Comparison of ENCODE assay signal across 11 cellular contexts in the genomic region with DNA sequence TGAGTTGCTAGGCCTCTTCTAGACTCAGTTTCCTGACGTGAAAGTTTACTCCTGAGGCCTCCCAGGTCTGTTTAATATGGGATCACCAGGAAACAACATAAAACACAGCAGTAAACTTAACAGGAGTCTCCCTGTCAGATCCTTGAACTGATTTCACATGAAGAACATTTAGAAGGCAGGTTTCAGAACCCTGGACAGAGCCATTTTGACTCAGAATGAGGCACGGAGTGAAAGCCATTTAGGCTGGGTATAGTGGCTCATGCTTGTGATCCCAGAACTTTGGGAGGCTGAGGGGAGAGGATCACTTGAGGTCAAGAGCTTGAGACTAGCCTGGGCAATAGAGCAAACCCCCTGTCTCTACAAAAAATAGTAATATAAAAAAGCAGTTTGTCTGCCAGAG.
DNase-seq lines count a peak whose midpoint lies in the region; ATAC-seq, FAIRE-seq and TF ChIP-seq lines count a peak whose summit lies in the region.
"Had no signal": no experiment of that assay in that cellular context is flagged by ENCODE, and none has a peak within 500 bp of the region (broad histone marks: within the 10 kb centered on the region; RNA-seq: fewer than 3 reads in every experiment).

No MANE protein-coding gene starts in this region.

- no peaks in the 10 kb centered on the region for H3K36me3 ChIP-seq in K562 (ENCODE audit: control insufficient read depth, insufficient read depth, low read length)
- H3K36me3 ChIP-seq in mesenchymal stem cell (ENCODE audit: control insufficient read depth in 1 of 2, insufficient read depth in 2 of 2, low read depth in 1 of 2, low read length in 2 of 2) = no peaks in the 10 kb centered on the region
- no peaks in the 10 kb centered on the region for H3K36me3 ChIP-seq in upper lobe of left lung

- H2BK5ac ChIP-seq in mesenchymal stem cell (ENCODE audit: low read depth, low read length, poor library complexity, severe bottlenecking) = no peak overlapping the region

- H3K9me3 ChIP-seq in K562 (replicated peaks; ENCODE audit: control insufficient read depth, insufficient read depth, low read depth, low read length) (no peaks in the 10 kb centered on the region), mesenchymal stem cell (ENCODE audit: control insufficient read depth, low read length) (no peaks in the 10 kb centered on the region), upper lobe of left lung (no peaks in the 10 kb centered on the region)

- no peak overlapping the region for H3K14ac ChIP-seq in mesenchymal stem cell (ENCODE audit: low read length in 2 of 2)

- H2BK120ac ChIP-seq in mesenchymal stem cell (ENCODE audit: low read depth, low read length) = no peak overlapping the region

- H2BK12ac ChIP-seq in mesenchymal stem cell (ENCODE audit: low read length in 2 of 2) = no peak overlapping the region

- no peaks in the 10 kb centered on the region for H4K20me1 ChIP-seq in K562 (replicated peaks; ENCODE audit: control insufficient read depth, insufficient read depth, low read length)

- H3K27ac ChIP-seq in K562 (ENCODE audit: extremely low read depth, low read depth, low read length) (no peak overlapping the region), mesenchymal stem cell (ENCODE audit: low read length, poor library complexity, severe bottlenecking) (no peak overlapping the region), upper lobe of left lung (no peak overlapping the region)

- no peak overlapping the region for H2AFZ ChIP-seq in K562 (ENCODE audit: low read depth, low read length)
- H2AFZ ChIP-seq in mesenchymal stem cell (ENCODE audit: low read depth, low read length) = no peak overlapping the region

- no peak for TF ChIP-seq RAD21 in K562 (CRISPR knock-in tag; conservative IDR thresholded peaks at IDR 0.05 in 1 of 2, IDR thresholded peaks at IDR 0.05 in 1 of 2)

- POLR2A ChIA-PET in K562 (lab: Yijun Ruan, JAX) = no interaction called here

- no peak overlapping the region for H3K18ac ChIP-seq in mesenchymal stem cell (ENCODE audit: low read depth in 1 of 2, low read length in 2 of 2)

- H3K4me2 ChIP-seq in K562 (ENCODE audit: insufficient read depth, low read length) (no peak overlapping the region), mesenchymal stem cell (ENCODE audit: low read length, poor library complexity, severe bottlenecking) (no peak overlapping the region)

- 0% methylated on average over 2 of the region's 2 CpGs for WGBS in K562 (ENCODE audit: insufficient coverage, low coverage, missing lambda C conversion rate)
- 2% methylated on average over 2 of the region's 2 CpGs for WGBS in mesenchymal stem cell
- 5 to 13% methylated on average over 2 of the region's 2 CpGs for WGBS in upper lobe of left lung, 2 donors

- no peak overlapping the region for H4K91ac ChIP-seq in mesenchymal stem cell (ENCODE audit: low read length)

- H3K4me3 ChIP-seq in K562 (no peak overlapping the region), mesenchymal stem cell (ENCODE audit: insufficient read depth in 1 of 2, low read depth in 1 of 2, low read length in 2 of 2) (no peak overlapping the region), upper lobe of left lung (no peak overlapping the region)

- no peaks in the 10 kb centered on the region for H3K9me1 ChIP-seq in K562 (ENCODE audit: control insufficient read depth, insufficient read depth, low read length)

- H3K27me3 ChIP-seq in K562 (ENCODE audit: control insufficient read depth in 2 of 2, insufficient read depth in 2 of 2, low read length in 2 of 2) (no peaks in the 10 kb centered on the region), mesenchymal stem cell (ENCODE audit: control insufficient read depth in 1 of 2, insufficient read depth in 1 of 2, low read length in 2 of 2) (no peaks in the 10 kb centered on the region), upper lobe of left lung (no peaks in the 10 kb centered on the region)

- TF ChIP-seq POLR2A in K562 (conservative IDR thresholded peaks at IDR 0.05) (no peak), upper lobe of left lung (IDR thresholded peaks at IDR 0.05) (no peak)

- no TSS peak for BruUV-seq in K562 (replicated peaks; lab: Mats Ljungman, UMichigan)

- no peak overlapping the region for H2AK5ac ChIP-seq in mesenchymal stem cell (ENCODE audit: low read length, severe bottlenecking)

- intact Hi-C loops in K562 (cut with micrococcal nuclease) = loop anchor here (10.0 kb wide), 1 partner anchor 545 kb away; no protein-coding TSS in a partner anchor

- CTCF ChIA-PET in K562 (lab: Yijun Ruan, JAX; ENCODE audit: low intra/inter-chr PET ratio) = no interaction called here

- no peaks in the 10 kb centered on the region for H3K79me2 ChIP-seq in K562 (ENCODE audit: control insufficient read depth, insufficient read depth, low read length)

- TF ChIP-seq CTCF in K562 (IDR thresholded peaks at IDR 0.05 in 2 of 3, conservative IDR thresholded peaks at IDR 0.05 in 1 of 3; ENCODE audit: insufficient read depth in 2 of 3, low read depth in 1 of 3, low read length in 3 of 3) (no peak), upper lobe of left lung (IDR thresholded peaks at IDR 0.05) (no peak)

- H3K4ac ChIP-seq in mesenchymal stem cell (ENCODE audit: low read depth in 1 of 2, low read length in 2 of 2) = no peak overlapping the region

- ATAC-seq in K562 (no peak), upper lobe of left lung (ENCODE audit: low FRiP score in 2 of 2) (no peak), GM21786 (IDR thresholded peaks at IDR 0.05; ENCODE audit: unreplicated experiment) (no peak), HG03565 (IDR thresholded peaks at IDR 0.05; ENCODE audit: unreplicated experiment) (no peak)

- FAIRE-seq in K562 (lab: Jason Lieb, UNC) = no peak
- FAIRE-seq: G401.6, HTR-8/SVneo had no signal

- DNase-seq in NCI-H2196 (lab: John Stamatoyannopoulos, UW; ENCODE audit: unreplicated experiment) (peak; percentile 6), NCI-H2196 treated with DMSO at 0.1 percent for 48 hours (lab: John Stamatoyannopoulos, UW; ENCODE audit: unreplicated experiment) (no peak), LoVo (ENCODE audit: low spot score) (peak; percentile 51), K562 (ENCODE audit: extremely low read depth in 1 of 4, low spot score in 3 of 4) (peak in 1 of 4 experiments; percentile 21), mesenchymal stem cell (peak; percentile 1), upper lobe of left lung (no peak)
- DNase-seq: NCI-H2171 treated with DMSO at 0.1 percent for 48 hours had no signal

- H3K23ac ChIP-seq in mesenchymal stem cell (ENCODE audit: low read length in 2 of 2) = no peak overlapping the region

- in situ Hi-C loops in K562 (cut with MboI) = no loop called here

- no peak overlapping the region for H2BK15ac ChIP-seq in mesenchymal stem cell (ENCODE audit: low read depth, poor library complexity, severe bottlenecking)

- no peaks in the 10 kb centered on the region for H3K79me1 ChIP-seq in mesenchymal stem cell (replicated peaks; ENCODE audit: low read length, poor library complexity, severe bottlenecking)

- no peak overlapping the region for H4K8ac ChIP-seq in mesenchymal stem cell (ENCODE audit: low read length)

- H3K4me1 ChIP-seq in K562 (replicated peaks in 1 of 2; ENCODE audit: control insufficient read depth in 2 of 2, insufficient read depth in 2 of 2, low read length in 2 of 2) (no peaks in the 10 kb centered on the region), mesenchymal stem cell (ENCODE audit: control insufficient read depth, insufficient read depth, low read depth, low read length) (no peaks in the 10 kb centered on the region), upper lobe of left lung (no peaks in the 10 kb centered on the region)

- H3K9ac ChIP-seq in K562 (ENCODE audit: insufficient read depth in 1 of 2, low read depth in 2 of 2, low read length in 2 of 2) = no peak overlapping the region
- no peak overlapping the region for H3K9ac ChIP-seq in mesenchymal stem cell (ENCODE audit: low read length)

- TF ChIP-seq EP300 in K562 (IDR thresholded peaks at IDR 0.05; ENCODE audit: low read length) (no peak), upper lobe of left lung (IDR thresholded peaks at IDR 0.05) (no peak)

TF ChIP-seq in K562, 482 proteins besides CTCF, POLR2A, EP300 and RAD21 (continues in another document):
- TF ChIP-seq MIER1 (IDR thresholded peaks at IDR 0.05; ENCODE audit: low read depth) (0 out of 2 replicates have a peak, but pooled peaks have one; percentile 25), FOXO4 (CRISPR knock-in tag; IDR thresholded peaks at IDR 0.05) (no peak), REST (CRISPR knock-in tag; IDR thresholded peaks at IDR 0.05; ENCODE audit: low read depth) (peak; percentile 89)

Comparison
In these comparisons a context has a peak if more than half of its experiments do, and no peak if none do; other contexts are left out.
1. DNase-seq: peak in NCI-H2196 (single experiment), LoVo (single experiment) and mesenchymal stem cell (single experiment); none in NCI-H2196 treated with DMSO at 0.1 percent for 48 hours (single experiment) and upper lobe of left lung (0 of 2).